26 cellular contexts compared by ENCODE assay signal in genomic region chr2:77507657-77508056, GRCh38. TPM values are rescaled to one million over a fixed set of nuclear protein-coding genes. Genes with fewer than 3 reads are reported as not detected.
"Had no signal": no experiment of that assay in that cellular context is flagged by ENCODE, and none has a peak within 500 bp of the region (broad histone marks: within the 10 kb centered on the region; RNA-seq: fewer than 3 reads in every experiment).

No MANE protein-coding gene starts in this region.

- H3K9ac ChIP-seq: SK-N-SH had no signal

- H3K36me3 ChIP-seq: MG63 had no signal

- H3K4me3 Mint-ChIP-seq: T-cell had no signal

- H3K4me3 ChIP-seq: MG63 had no signal

- H3K9me3 ChIP-seq: MG63, SK-N-SH had no signal

- H3K27ac ChIP-seq: HL-60, RWPE1 had no signal

- ATAC-seq: Panc1, PC-3, T-cell had no signal

- H3K27ac Mint-ChIP-seq: T-cell had no signal

- DNase-seq: Karpas-422, KG1, MG63, NCI-H1092, NCI-H1105 treated with DMSO at 0.1 percent for 48 hours, NCI-H1417 treated with DMSO at 0.1 percent for 48 hours, NCI-H146, NCI-H1694 treated with DMSO at 0.1 percent for 48 hours, NCI-H1930, NCI-H2081, NCI-H2107, NCI-H2171 treated with DMSO at 0.1 percent for 48 hours, NCI-H345, NCI-H524, NCI-H526 treated with DMSO at 0.1 percent for 48 hours, PC-3, SHP77, SK-N-SH, SW 1271, T-cell had no signal

- H3K36me3 Mint-ChIP-seq: T-cell had no signal

- H3K27me3 ChIP-seq: MG63 had no signal

- H3K4me1 Mint-ChIP-seq: T-cell had no signal

- H3K27me3 Mint-ChIP-seq: T-cell had no signal

- FAIRE-seq: HTR-8/SVneo had no signal

- H3K4me2 ChIP-seq: SK-N-SH had no signal

RNA-seq across cellular contexts. Expression of gene LRRTM4, which starts 14.5 kb away (rescaled TPM):
- total RNA-seq: OCI-LY7, PC-3, SK-MEL-5, T-cell had no signal
